23 cellular contexts compared by ENCODE assay signal in the genomic region with DNA sequence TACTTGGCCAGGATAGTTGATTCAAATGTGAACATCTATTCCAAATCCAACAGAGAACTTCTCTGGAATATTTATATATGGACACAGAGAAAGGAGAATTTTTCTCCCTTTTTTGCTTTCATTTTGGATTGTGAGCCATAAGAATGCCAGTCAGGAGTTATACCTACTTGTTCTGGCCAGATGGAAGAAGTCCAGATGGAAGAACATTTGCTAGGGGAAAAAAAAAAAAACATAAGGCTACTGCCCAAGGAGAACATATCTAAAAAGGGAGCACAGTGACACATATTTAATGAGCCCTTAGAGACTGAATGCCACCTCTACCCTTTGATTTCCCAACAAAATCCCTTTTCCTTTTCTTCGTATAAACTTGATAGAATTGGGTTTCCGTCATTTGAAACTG.
"Had no signal": no experiment of that assay in that cellular context is flagged by ENCODE, and none has a peak within 500 bp of the region (broad histone marks: within the 10 kb centered on the region; RNA-seq: fewer than 3 reads in every experiment).

No MANE protein-coding gene starts in this region.

- DNase-seq: activated CD4-positive, alpha-beta T cell treated with anti-CD3 and anti-CD28 coated beads for 1 hour; activated CD4-positive, alpha-beta T cell treated with anti-CD3 and anti-CD28 coated beads, Interleukin-2, amount 10 ng/mL, durations not matched to agents 24 days and 14 days; activated CD4-positive, alpha-beta T cell treated with anti-CD3 and anti-CD28 coated beads, Interleukin-2, amount 50 U/mL, for 48 hours; activated CD8-positive, alpha-beta memory T cell treated with anti-CD3 and anti-CD28 coated beads, Interleukin-2, amount 10 ng/mL, durations not matched to agents 7 days and 5 days; activated effector memory CD4-positive, alpha-beta T cell treated with Interleukin-2 at 50 U/mL for 16 hours; activated naive CD4-positive, alpha-beta T cell; activated T-cell treated with anti-CD3 and anti-CD28 coated beads, Interleukin-2, amount 50 U/mL, for 24 hours; brain microvascular endothelial cell; cerebellar nuclear complex; Karpas-422; MM.1S; NCI-H1105; NCI-H1436; NCI-H1694 treated with DMSO at 0.1 percent for 48 hours; NCI-H2081; NCI-H2227 treated with DMSO at 0.1 percent for 48 hours; NCI-H510A; NCI-H526 treated with DMSO at 0.1 percent for 48 hours; NCI-H82; SIG-M5; T-helper 17 cell; T-helper 9 cell had no signal

- H3K4me3 ChIP-seq: cardiac muscle cell had no signal
